ENCODE assay signal across 23 cellular contexts in the genomic region with DNA sequence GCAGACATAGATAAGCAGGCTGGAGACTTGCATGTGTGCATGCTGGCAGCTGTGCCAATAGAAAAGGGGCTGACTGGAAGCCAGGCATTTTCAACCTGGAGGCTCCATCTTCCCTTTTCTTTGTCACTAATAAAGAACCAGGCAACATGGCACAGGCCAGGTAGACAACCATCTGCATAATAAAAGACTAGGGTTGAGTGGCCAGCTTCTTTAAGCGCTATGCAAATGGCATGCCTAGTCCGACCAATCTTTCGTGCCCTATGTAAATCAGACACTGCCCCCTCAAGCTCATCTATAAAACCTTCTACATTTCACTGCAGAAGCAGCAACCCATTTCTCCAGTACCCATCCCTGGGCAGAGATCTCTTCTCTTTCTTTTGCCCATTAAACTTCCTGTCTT. TPM values are rescaled to one million over a fixed set of nuclear protein-coding genes. Genes with fewer than 3 reads are reported as not detected.
DNase-seq lines count a peak whose midpoint lies in the region; TF ChIP-seq lines count a peak whose summit lies in the region.
"Had no signal": no experiment of that assay in that cellular context is flagged by ENCODE, and none has a peak within 500 bp of the region (broad histone marks: within the 10 kb centered on the region; RNA-seq: fewer than 3 reads in every experiment).

No MANE protein-coding gene starts in this region.

- H3K23me2 ChIP-seq in H9 (ENCODE audit: insufficient read length, low read depth, low read length, poor library complexity, severe bottlenecking) = no peaks in the 10 kb centered on the region

- no peak overlapping the region for H2BK5ac ChIP-seq in H9 (ENCODE audit: insufficient read length, low read length)

- H4K91ac ChIP-seq in H9 (ENCODE audit: insufficient read length, low read depth, low read length) = no peak overlapping the region

- no peak overlapping the region for H3T11ph ChIP-seq in H9 (ENCODE audit: low read length)

- H3K4me1 Mint-ChIP-seq in H9 = peaks cover 13 to 16% of the 10 kb centered on the region in 2 experiments
- H3K4me1 Mint-ChIP-seq: IgD-negative memory B cell had no signal

- H3K14ac ChIP-seq in H9 (ENCODE audit: insufficient read depth, low read length) = no peak overlapping the region

- no peak overlapping the region for H3K18ac ChIP-seq in H9 (ENCODE audit: insufficient read length, low read depth, low read length)

- no peak overlapping the region for H3K4ac ChIP-seq in H9 (ENCODE audit: low read depth, low read length)

- no peak overlapping the region for H2BK12ac ChIP-seq in H9 (ENCODE audit: insufficient read length, low read depth, low read length)

- peaks cover 25 to 31% of the 10 kb centered on the region in 2 experiments for H3K9me3 Mint-ChIP-seq in H9

- H4K20me1 ChIP-seq in H9 (ENCODE audit: control insufficient read depth, insufficient read depth, insufficient read length) = no peaks in the 10 kb centered on the region

- H3K27ac ChIP-seq in H9 (ENCODE audit: insufficient read length, low read depth, low read length) (no peak overlapping the region), spleen (no peak overlapping the region), tibial nerve (no peak overlapping the region)
- H3K27ac ChIP-seq: C4-2B had no signal

- H4K5ac ChIP-seq in H9 (ENCODE audit: insufficient read length, low read depth, low read length) = no peak overlapping the region

- no peak overlapping the region for H3K56ac ChIP-seq in H9 (ENCODE audit: insufficient read length, low read depth, low read length)

- H3K23ac ChIP-seq in H9 (ENCODE audit: insufficient read length, low read depth, low read length) = no peak overlapping the region

- H3K9me3 ChIP-seq in H9 (ENCODE audit: control insufficient read depth, low read depth, low read length) (no peaks in the 10 kb centered on the region), spleen (peaks cover 6 to 55% (median 39%) of the 10 kb centered on the region in 8 donors), tibial nerve (peaks cover 0 to 38% (median 8%) of the 10 kb centered on the region in 4 donors)

- no peaks in the 10 kb centered on the region for H3K79me2 ChIP-seq in H9 (ENCODE audit: insufficient read depth, low read length)

- no peak overlapping the region for H3K9ac ChIP-seq in H9 (ENCODE audit: extremely low read depth, insufficient read length, low read length)

- no peak for TF ChIP-seq EP300 in tibial nerve (IDR thresholded peaks at IDR 0.05)

- peak overlapping the region; percentile 45 for H2AFZ ChIP-seq in H9 (ENCODE audit: low read length)

- H2BK20ac ChIP-seq in H9 (ENCODE audit: low read depth, low read length, poor library complexity, severe bottlenecking) = no peak overlapping the region

- H3K4me3 ChIP-seq in spleen (no peak overlapping the region), tibial nerve (no peak overlapping the region)

- H3K27me3 ChIP-seq in H9 (ENCODE audit: insufficient read depth, low read length) = no peaks in the 10 kb centered on the region
- H3K27me3 ChIP-seq in spleen (replicated peaks in 1 of 7) = no peaks in the 10 kb centered on the region
- H3K27me3 ChIP-seq in tibial nerve = no peaks in the 10 kb centered on the region

- H3K36me3 ChIP-seq in spleen (no peaks in the 10 kb centered on the region), tibial nerve (no peaks in the 10 kb centered on the region)

- no peaks in the 10 kb centered on the region for H3K79me1 ChIP-seq in H9 (ENCODE audit: insufficient read depth, low read depth, low read length, poor library complexity, severe bottlenecking)

- no peak overlapping the region for H4K8ac ChIP-seq in H9 (replicated peaks; ENCODE audit: insufficient read length, low read depth, low read length)

- WGBS in H9 (ENCODE audit: extremely low coverage, insufficient read length, low lambda C conversion rate) = no CpG with 5 or more reads among the region's 3 CpGs
- WGBS in spleen, 5 donors = 91 to 99% (median 94%) methylated on average over 3 of the region's 3 CpGs
- WGBS in tibial nerve, 2 donors = 88 to 94% methylated on average over 3 of the region's 3 CpGs

- H3K36me3 Mint-ChIP-seq in H9 (ENCODE audit: insufficient read depth in 1 of 3, low read depth in 3 of 3) = peaks cover 4 to 32% (median 10%) of the 10 kb centered on the region in 3 experiments; a peak in 6 of 7 replicates

- H3K4me2 ChIP-seq in H9 (ENCODE audit: insufficient read depth, insufficient read length, low read length) = peak overlapping the region; percentile 32

- H2BK120ac ChIP-seq in H9 (ENCODE audit: low read depth, low read length, poor library complexity, severe bottlenecking) = no peak overlapping the region

- intact Hi-C loops in spleen (cut with DNase I; ENCODE audit: low total_unique reads) = no loop called here

- no peak overlapping the region for H2BK15ac ChIP-seq in H9 (ENCODE audit: low read depth, low read length)

- no peaks in the 10 kb centered on the region for H3K27me3 Mint-ChIP-seq in H9 (ENCODE audit: low read depth)
- H3K27me3 Mint-ChIP-seq: IgD-negative memory B cell had no signal

- peak overlapping the region in 2 of 3 experiments; percentile 16 to 37; a peak in 2 of 7 replicates for H3K27ac Mint-ChIP-seq in H9
- H3K27ac Mint-ChIP-seq: IgD-negative memory B cell had no signal

- no peak overlapping the region for H2AK5ac ChIP-seq in H9 (ENCODE audit: insufficient read length, low read length)

- DNase-seq in H9 = peak; percentile 82
- DNase-seq in NCI-H526 treated with DMSO at 0.1 percent for 48 hours (lab: John Stamatoyannopoulos, UW) = peak; percentile 27
- DNase-seq in iPS DF 4.7 (ENCODE audit: extremely low read depth, low spot score) = peak; percentile 62
- peak; percentile 32 for DNase-seq in spleen
- DNase-seq in kidney tubule cell (ENCODE audit: low spot score) = no peak
- DNase-seq in A172 (ENCODE audit: low spot score) = no peak
- DNase-seq in tibial nerve (ENCODE audit: low spot score in 2 of 2) = no peak
- DNase-seq: AML-193, DMS79 treated with DMSO at 0.1 percent for 48 hours, GDM1, GOT3, Karpas-422, NCI-H1436, NCI-H2081 treated with DMSO at 0.1 percent for 48 hours, NCI-H774, OCI-M1, Right ventricle myocardium superior, SW 1271 had no signal

- H3K4me1 ChIP-seq in H9 (ENCODE audit: insufficient read depth, low read length) (peaks cover 2% of the 10 kb centered on the region; the same call in 1 of the 2 replicates), spleen (no peaks in the 10 kb centered on the region), tibial nerve (no peaks in the 10 kb centered on the region)

- TF ChIP-seq POLR2A in spleen (IDR thresholded peaks at IDR 0.05) = no peak
- TF ChIP-seq POLR2A in tibial nerve (IDR thresholded peaks at IDR 0.05) = no peak

- H3K4me3 Mint-ChIP-seq in H9 = no peak overlapping the region
- H3K4me3 Mint-ChIP-seq: IgD-negative memory B cell had no signal

- TF ChIP-seq CTCF in H9 (conservative IDR thresholded peaks at IDR 0.05) (no peak), spleen (IDR thresholded peaks at IDR 0.05 in 8 of 11, conservative IDR thresholded peaks at IDR 0.05 in 3 of 11) (no peak), tibial nerve (IDR thresholded peaks at IDR 0.05) (no peak)

RNA-seq across cellular contexts. Expression of a gene that starts 4.6 kb away (rescaled TPM):
- not detected in 2 replicates for total RNA-seq in H9 (2021)
- total RNA-seq in spleen = 10 to 100 TPM in 1 of 7 donors, 1 to 10 TPM in 6; 1.5 to 11.0 (median 4.6) TPM
- 1 to 10 TPM in 2 of 3 donors, under 1 TPM in 1; 0.77 to 2.3 (median 2.1) TPM for polyA plus RNA-seq in spleen
- not detected in 2 replicates for total RNA-seq in A172 (2014; rRNA removed; shearing (Covaris generic))
- total RNA-seq in tibial nerve = not detected
- total RNA-seq: HT-29, MCF 10A, Right ventricle myocardium superior had no signal

RNA-seq across cellular contexts. Expression of a gene that starts 21.9 kb away (rescaled TPM):
- total RNA-seq in H9 (2021) (not detected in 2 replicates), spleen (10 to 100 TPM in 2 of 7 donors, 1 to 10 TPM in 5; 2.6 to 20.8 (median 5.0) TPM), tibial nerve (not detected)
- 1 to 10 TPM; 1.4 to 1.9 (median 1.5) TPM for polyA plus RNA-seq in spleen
- total RNA-seq in A172 (2014; rRNA removed; shearing (Covaris generic)) = not detected in 2 replicates
- total RNA-seq: Right ventricle myocardium superior had no signal
- polyA plus RNA-seq: IgD-negative memory B cell had no signal

RNA-seq across cellular contexts. Expression of a gene that starts 37.4 kb away (rescaled TPM):
- total RNA-seq in H9 (2021) (not detected in 2 replicates), spleen (1 to 10 TPM in 6 of 7 donors, under 1 TPM in 1; 0.76 to 5.8 (median 2.4) TPM), tibial nerve (not detected)
- polyA plus RNA-seq in spleen = 1 to 10 TPM in 1 of 3 donors, under 1 TPM in 2; 0.13 to 2.7 (median 0.98) TPM
- total RNA-seq in A172 (2014; rRNA removed; shearing (Covaris generic)) = not detected in 2 replicates
- total RNA-seq: NCI-H460, Right ventricle myocardium superior had no signal
- polyA plus RNA-seq: IgD-negative memory B cell had no signal

RNA-seq across cellular contexts. Expression of a gene that starts 47.9 kb away (rescaled TPM):
- total RNA-seq in H9 (2021) (2.1 and 2.2 TPM in 2 replicates), spleen (1 to 10 TPM in 3 of 7 donors, under 1 TPM in 4; 0.79 to 1.8 (median 0.95) TPM), tibial nerve (under 1 TPM in 1 of 4 donors, not detected in 3; 0.42 TPM)
- under 1 TPM; 0.33 to 0.96 (median 0.39) TPM for polyA plus RNA-seq in spleen
- 17.1 and 27.3 TPM in 2 replicates for total RNA-seq in A172 (2014; rRNA removed; shearing (Covaris generic))

RNA-seq across cellular contexts. Expression of a gene that starts 48.2 kb away (rescaled TPM):
- total RNA-seq in H9 (2021) (not detected in 2 replicates), spleen (10 to 100 TPM in 3 of 7 donors, 1 to 10 TPM in 4; 4.1 to 14.6 (median 6.7) TPM), tibial nerve (not detected)
- under 1 TPM; 0.22 to 0.52 (median 0.28) TPM for polyA plus RNA-seq in spleen
- total RNA-seq in A172 (2014; rRNA removed; shearing (Covaris generic)) = not detected in 2 replicates
- total RNA-seq: HT-29, NCI-H460, Right ventricle myocardium superior had no signal
- polyA plus RNA-seq: IgD-negative memory B cell had no signal

Comparison
In these comparisons a context has a peak if more than half of its experiments do, and no peak if none do; other contexts are left out.
1. DNase-seq: peak in H9 (single experiment), NCI-H526 treated with DMSO at 0.1 percent for 48 hours (single experiment), iPS DF 4.7 (single experiment) and spleen (single experiment); none in kidney tubule cell (single experiment), A172 (single experiment) and tibial nerve (0 of 2).